Comparison of ENCODE assay signal across 11 cellular contexts in the genomic region with DNA sequence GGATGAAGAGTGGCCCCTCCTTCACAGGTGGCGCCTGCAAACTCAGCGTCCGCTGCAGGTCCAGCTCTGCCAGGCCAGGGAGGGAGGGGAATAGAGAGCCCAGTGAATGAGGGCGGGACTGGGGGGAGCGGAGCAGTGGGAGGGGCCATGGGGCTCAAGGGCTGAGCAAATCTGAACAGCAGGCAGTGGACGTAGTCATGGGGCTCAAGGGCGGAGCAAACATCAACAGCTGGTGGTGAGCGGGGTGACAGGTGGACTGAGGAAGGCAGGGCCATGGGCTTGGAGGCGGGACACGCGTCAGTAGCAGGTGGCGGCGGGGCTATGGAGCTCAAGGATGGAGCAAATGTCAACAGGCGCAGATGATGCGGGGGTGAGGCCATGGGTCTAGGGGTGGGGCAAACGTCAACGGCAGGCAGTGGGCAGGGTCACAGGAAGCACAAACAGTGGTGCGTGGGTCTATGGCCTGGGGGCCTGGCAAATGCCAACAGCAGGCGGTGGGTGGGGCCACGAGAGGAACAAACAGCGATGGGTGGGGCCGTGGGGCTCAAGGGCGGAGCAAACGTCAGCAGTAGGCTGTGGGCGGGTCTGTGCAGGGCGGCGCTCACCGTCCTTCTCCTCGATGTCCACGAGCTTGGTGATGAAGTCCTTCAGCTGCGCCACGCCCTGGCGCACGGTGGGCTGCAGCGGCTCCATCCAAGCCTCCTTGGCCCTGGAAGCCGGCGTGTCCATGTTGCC. TPM values are rescaled to one million over a fixed set of nuclear protein-coding genes. Genes with fewer than 3 reads are reported as not detected.
DNase-seq lines count a peak whose midpoint lies in the region; ATAC-seq and TF ChIP-seq lines count a peak whose summit lies in the region.
"Not testable (repeated sequence)": the region's sequence is repeated elsewhere in the genome, so short reads cannot be mapped to it uniquely, and the experiment has no call there.
"Had no signal": no experiment of that assay in that cellular context is flagged by ENCODE, and none has a peak within 500 bp of the region (broad histone marks: within the 10 kb centered on the region; RNA-seq: fewer than 3 reads in every experiment).

No MANE protein-coding gene starts in this region.

- H3K4me3 ChIP-seq in CD8-positive, alpha-beta T cell (ENCODE audit: low read depth, low read length): not testable (repeated sequence)

- POLR2A ChIA-PET in CD8-positive, alpha-beta T cell (lab: Charles Lee); activated B cell treated with CpG ODN at 0.5 μM for 24 hours (lab: Charles Lee): not testable (repeated sequence)

- H3K27ac ChIP-seq in CD8-positive, alpha-beta T cell (ENCODE audit: low read depth, low read length): not testable (repeated sequence)

- H3K9me3 Mint-ChIP-seq in CD8-positive, alpha-beta T cell; activated B cell treated with CpG ODN at 0.5 μM for 24 hours: not testable (repeated sequence)

- H3K36me3 ChIP-seq in CD8-positive, alpha-beta T cell (ENCODE audit: insufficient read depth, low read length): not testable (repeated sequence)

- not testable (repeated sequence) for H3K4me1 ChIP-seq in CD8-positive, alpha-beta T cell (ENCODE audit: insufficient read depth, low read length)

- not testable (repeated sequence) for H3K36me3 Mint-ChIP-seq in CD8-positive, alpha-beta T cell; activated B cell treated with CpG ODN at 0.5 μM for 24 hours (ENCODE audit: low read depth)

- TF ChIP-seq CTCF in CD8-positive, alpha-beta T cell (IDR thresholded peaks at IDR 0.05); activated B cell treated with CpG ODN at 0.5 μM for 24 hours (IDR thresholded peaks at IDR 0.05); omental fat pad (IDR thresholded peaks at IDR 0.05): not testable (repeated sequence)

- not testable (repeated sequence) for DNase-seq in CD8-positive, alpha-beta T cell; activated B cell treated with CpG ODN at 0.5 μM for 24 hours; Right ventricle myocardium inferior (ENCODE audit: missing footprints); omental fat pad (ENCODE audit: low spot score)

- H3K4me3 Mint-ChIP-seq in CD8-positive, alpha-beta T cell; activated B cell treated with CpG ODN at 0.5 μM for 24 hours: not testable (repeated sequence)

- not testable (repeated sequence) for H3K27me3 ChIP-seq in CD8-positive, alpha-beta T cell (ENCODE audit: insufficient read depth, low read length)

- CTCF ChIA-PET in CD8-positive, alpha-beta T cell (lab: Charles Lee); activated B cell treated with CpG ODN at 0.5 μM for 24 hours (lab: Charles Lee): not testable (repeated sequence)

- intact Hi-C loops in CD8-positive, alpha-beta T cell (cut with DNase I, micrococcal nuclease); activated B cell treated with CpG ODN at 0.5 μM for 24 hours (cut with micrococcal nuclease); Right ventricle myocardium inferior (cut with DNase I): not testable (repeated sequence)

- H3K9me3 ChIP-seq in CD8-positive, alpha-beta T cell (ENCODE audit: low read length): not testable (repeated sequence)

- H3K4me1 Mint-ChIP-seq in CD8-positive, alpha-beta T cell (ENCODE audit: low read depth); activated B cell treated with CpG ODN at 0.5 μM for 24 hours: not testable (repeated sequence)

- H3K27ac Mint-ChIP-seq in CD8-positive, alpha-beta T cell; activated B cell treated with CpG ODN at 0.5 μM for 24 hours: not testable (repeated sequence)

- H3K27me3 Mint-ChIP-seq in CD8-positive, alpha-beta T cell (ENCODE audit: low read depth); activated B cell treated with CpG ODN at 0.5 μM for 24 hours: not testable (repeated sequence)

- ATAC-seq in CD8-positive, alpha-beta T cell: peak; percentile 87
- ATAC-seq in GM19328 (IDR thresholded peaks at IDR 0.05; ENCODE audit: unreplicated experiment): peak; percentile 47
- peak; percentile 58 for ATAC-seq in GM21619 (IDR thresholded peaks at IDR 0.05; ENCODE audit: unreplicated experiment)
- peak; percentile 80 for ATAC-seq in HG02885 (IDR thresholded peaks at IDR 0.05; ENCODE audit: poor library complexity, unreplicated experiment)
- peak; percentile 80 for ATAC-seq in HG03354 (IDR thresholded peaks at IDR 0.05; ENCODE audit: poor library complexity, severe bottlenecking, unreplicated experiment)
- peak; percentile 91 for ATAC-seq in activated B cell treated with CpG ODN at 0.5 μM for 24 hours (ENCODE audit: low read depth)
- peak; percentile 93 for ATAC-seq in Right ventricle myocardium inferior
- ATAC-seq in omental fat pad (ENCODE audit: low FRiP score): peak; percentile 97

RNA-seq across cellular contexts. Expression of a gene that starts 17.0 kb away (rescaled TPM):
- 10 to 100 TPM; 22.9 to 24.8 TPM for total RNA-seq in CD8-positive, alpha-beta T cell
- 29.2 and 35.2 TPM in 2 replicates for total RNA-seq in activated B cell treated with CpG ODN at 0.5 μM for 24 hours
- 4.6 TPM for total RNA-seq in Right ventricle myocardium inferior
- 1 to 10 TPM; 1.9 to 7.0 (median 3.3) TPM for total RNA-seq in omental fat pad

RNA-seq across cellular contexts. Expression of a gene that starts 38.3 kb away (rescaled TPM):
- not detected for total RNA-seq in CD8-positive, alpha-beta T cell
- total RNA-seq in activated B cell treated with CpG ODN at 0.5 μM for 24 hours (not detected in 2 replicates), Right ventricle myocardium inferior (not detected), omental fat pad (not detected)
- total RNA-seq: A673; CD4-positive, alpha-beta memory T cell; mammary epithelial cell had no signal

RNA-seq across cellular contexts. Expression of a gene that starts 45.9 kb away (rescaled TPM):
- 10 to 100 TPM; 42.2 to 50.1 TPM for total RNA-seq in CD8-positive, alpha-beta T cell
- total RNA-seq in activated B cell treated with CpG ODN at 0.5 μM for 24 hours (47.4 and 58.8 TPM in 2 replicates), Right ventricle myocardium inferior (8.4 TPM), omental fat pad (10 to 100 TPM; 13.6 to 32.0 (median 26.2) TPM)

Comparison
In these comparisons a context has a peak if more than half of its experiments do, and no peak if none do; other contexts are left out.
1. ATAC-seq: peak in every context shown above with its lines; median percentile 97 in omental fat pad; 93 in Right ventricle myocardium inferior; 91 in activated B cell treated with CpG ODN at 0.5 μM for 24 hours; 87 in CD8-positive, alpha-beta T cell; 80 in HG02885; 80 in HG03354; 58 in GM21619; 47 in GM19328.